In the genomic region with DNA sequence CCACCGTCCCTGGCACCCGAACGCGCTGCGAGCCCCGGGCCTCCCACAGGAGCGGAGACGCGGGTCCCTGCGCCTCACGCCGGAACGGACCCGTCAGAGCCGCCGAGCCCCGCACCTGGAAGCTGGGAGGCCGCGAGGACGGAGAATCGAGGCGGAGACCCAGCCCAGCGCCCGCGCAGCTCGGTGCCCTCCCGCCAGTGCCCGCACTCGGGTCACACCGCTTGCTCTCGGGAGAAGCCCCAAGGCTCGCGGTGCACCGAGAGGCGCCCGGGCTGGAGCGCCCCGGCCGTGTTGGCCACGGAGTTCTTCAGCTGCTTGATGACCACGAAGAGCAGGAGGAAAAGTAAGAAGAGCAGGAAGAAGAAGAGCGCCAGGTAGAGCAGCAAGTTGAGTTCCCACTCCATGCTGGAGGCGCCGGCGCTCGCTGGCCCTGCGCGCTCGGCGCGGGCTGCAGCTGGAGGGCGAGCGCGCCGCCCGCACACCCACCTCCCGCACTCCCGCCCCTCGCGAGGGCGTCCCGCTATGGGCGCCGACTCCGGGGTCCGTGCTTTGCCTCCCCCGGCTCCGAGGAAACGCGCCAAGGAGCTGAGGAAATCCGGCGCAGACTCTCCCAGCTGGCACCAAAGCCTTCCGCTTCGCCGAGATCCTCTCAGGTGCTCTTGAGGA, we compare ENCODE assay signal across 9 cellular contexts. TPM values are rescaled to one million over a fixed set of nuclear protein-coding genes. Genes with fewer than 3 reads are reported as not detected.
DNase-seq lines count a peak whose midpoint lies in the region; ATAC-seq and FAIRE-seq lines count a peak whose summit lies in the region.
"Had no signal": no experiment of that assay in that cellular context is flagged by ENCODE, and none has a peak within 500 bp of the region (broad histone marks: within the 10 kb centered on the region; RNA-seq: fewer than 3 reads in every experiment).

A gene (minus strand): TSS at position 463 of the 666 bp plus-strand sequence. CDS start 59 bp downstream, at position 404.

- no peaks in the 10 kb centered on the region for H3K9me3 ChIP-seq in muscle layer of colon (ENCODE audit: low read length)

- peak within 1 kb of the TSS; percentile 23 to 27 for H3K4me3 ChIP-seq in muscle layer of colon (ENCODE audit: low read depth in 1 of 2, low read length in 2 of 2)

- ATAC-seq in GM21529 (IDR thresholded peaks at IDR 0.05; ENCODE audit: unreplicated experiment): no peak
- ATAC-seq in HG02981 (IDR thresholded peaks at IDR 0.05; ENCODE audit: unreplicated experiment): no peak
- no peak for ATAC-seq in GM21619 (IDR thresholded peaks at IDR 0.05; ENCODE audit: unreplicated experiment)
- ATAC-seq: HCT116 had no signal

- H3K27me3 ChIP-seq in muscle layer of colon (ENCODE audit: control insufficient read depth in 1 of 2, insufficient read depth in 2 of 2, low read length in 2 of 2): peaks cover 0 to 14% of the 10 kb centered on the region in 2 donors

- DNase-seq in AG20443 (ENCODE audit: low spot score): peak; percentile 51
- DNase-seq in HTR-8/SVneo (ENCODE audit: insufficient read length, low spot score): peak; percentile 21
- peak; percentile 35 for DNase-seq in dermis blood vessel endothelial cell
- DNase-seq in RCC 7860 (ENCODE audit: low spot score): no peak

- no peaks in the 10 kb centered on the region for H3K36me3 ChIP-seq in muscle layer of colon (ENCODE audit: insufficient read depth, low read length)

- H3K9ac ChIP-seq in muscle layer of colon (ENCODE audit: low read length): no peak within 1 kb of the TSS

- no peaks in the 10 kb centered on the region for H3K4me1 ChIP-seq in muscle layer of colon (ENCODE audit: insufficient read depth, low read length)

- no peak within 1 kb of the TSS for H3K27ac ChIP-seq in muscle layer of colon (ENCODE audit: low read depth, low read length)

- FAIRE-seq in HTR-8/SVneo (lab: Jason Lieb, UNC) (peak; percentile 64), RCC 7860 (lab: Jason Lieb, UNC) (no peak)

RNA-seq across cellular contexts. Expression of the gene that starts here (rescaled TPM):
- total RNA-seq in dermis blood vessel endothelial cell: 0.47 and 0.85 TPM in 2 replicates

Comparison
In these comparisons a context has a peak if more than half of its experiments do, and no peak if none do; other contexts are left out.
1. Peak in DNase-seq in dermis blood vessel endothelial cell; RNA of the gene not detected or under 1 TPM.